Comparison of ENCODE assay signal across 9 cellular contexts in the genomic region with DNA sequence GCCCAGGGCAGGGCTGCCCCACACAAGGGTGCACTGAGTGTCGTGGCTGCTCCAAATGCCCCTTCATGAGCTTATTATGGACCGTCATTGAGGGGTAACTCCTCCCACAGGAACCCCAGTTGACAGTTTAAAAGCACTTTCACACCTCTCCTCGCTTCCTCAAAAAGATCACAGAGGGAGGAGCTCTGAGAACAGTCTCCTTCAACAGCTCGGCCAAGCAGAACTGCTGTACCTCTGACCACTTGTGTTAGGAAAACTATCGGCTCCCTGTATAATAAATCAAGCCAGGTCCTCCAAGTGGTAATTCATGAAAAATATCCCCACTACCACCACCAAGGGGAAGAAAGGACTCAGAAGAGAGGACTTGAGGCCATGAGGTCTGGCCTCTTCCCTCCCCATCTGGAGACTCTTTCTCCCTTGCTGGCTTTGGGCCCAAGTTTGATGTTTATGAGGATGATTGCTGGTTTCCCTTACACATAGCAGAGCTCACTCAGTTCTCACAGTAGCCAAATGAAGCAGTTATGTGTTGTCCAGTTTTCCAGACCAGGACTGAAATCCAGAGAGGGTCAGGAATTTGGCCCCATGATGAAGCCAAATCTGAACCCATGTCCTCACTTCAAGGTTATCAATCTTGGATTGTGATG. TPM values are rescaled to one million over a fixed set of nuclear protein-coding genes. Genes with fewer than 3 reads are reported as not detected.
DNase-seq lines count a peak whose midpoint lies in the region; ATAC-seq, FAIRE-seq and TF ChIP-seq lines count a peak whose summit lies in the region.
"Had no signal": no experiment of that assay in that cellular context is flagged by ENCODE, and none has a peak within 500 bp of the region (broad histone marks: within the 10 kb centered on the region; RNA-seq: fewer than 3 reads in every experiment).

No MANE protein-coding gene starts in this region.

- FAIRE-seq in H54 (lab: Jason Lieb, UNC), result no peak

- intact Hi-C loops in esophagus muscularis mucosa (cut with DNase I) (no loop called here), sciatic nerve (cut with DNase I) (no loop called here)

- H3K27ac ChIP-seq in esophagus muscularis mucosa (replicated peaks in 1 of 4), result peak overlapping the region; percentile 50 to 70 (median 65)

- no peak for TF ChIP-seq CTCF in GM12865 (IDR thresholded peaks at IDR 0.05; ENCODE audit: insufficient read depth, low read depth, low read length, missing control alignments)
- TF ChIP-seq CTCF in esophagus muscularis mucosa (IDR thresholded peaks at IDR 0.05), result no peak

- H3K4me3 ChIP-seq in GM12865 (ENCODE audit: low read depth, low read length) (no peak overlapping the region), esophagus muscularis mucosa (no peak overlapping the region)

- peak; percentile 61 for DNase-seq in GM12865 (ENCODE audit: low read depth)
- DNase-seq in esophagus muscularis mucosa (ENCODE audit: extremely low spot score), result no peak
- DNase-seq in sciatic nerve (ENCODE audit: low spot score), result no peak
- no peak for DNase-seq in H54 (ENCODE audit: insufficient read length, low spot score)
- no peak for DNase-seq in NCI-H2029 treated with DMSO at 0.1 percent for 48 hours (lab: John Stamatoyannopoulos, UW)
- DNase-seq in epidermal melanocyte (ENCODE audit: insufficient read length, low spot score), result no peak

- H3K4me1 ChIP-seq in esophagus muscularis mucosa, result peaks cover 18 to 57% (median 39%) of the 10 kb centered on the region in 4 donors

- no peaks in the 10 kb centered on the region for H3K27me3 ChIP-seq in esophagus muscularis mucosa

- peak; percentile 57 for ATAC-seq in HG03354 (IDR thresholded peaks at IDR 0.05; ENCODE audit: poor library complexity, severe bottlenecking, unreplicated experiment)
- ATAC-seq in sciatic nerve, result peak; percentile 68
- ATAC-seq in HG03432 (IDR thresholded peaks at IDR 0.05; ENCODE audit: unreplicated experiment), result no peak

- WGBS in esophagus muscularis mucosa, result 21% methylated on average over 3 of the region's 5 CpGs

- peaks cover 39 to 97% (median 81%) of the 10 kb centered on the region in 4 donors for H3K36me3 ChIP-seq in esophagus muscularis mucosa

- no peaks in the 10 kb centered on the region for H3K9me3 ChIP-seq in esophagus muscularis mucosa

- TF ChIP-seq POLR2A in esophagus muscularis mucosa (IDR thresholded peaks at IDR 0.05; ENCODE audit: low read depth), result no peak
- no peak for TF ChIP-seq POLR2A in H54 (IDR thresholded peaks at IDR 0.05; ENCODE audit: low read depth, low read length)

- no peak for TF ChIP-seq EP300 in esophagus muscularis mucosa (IDR thresholded peaks at IDR 0.05)

RNA-seq across cellular contexts. Expression of a gene that starts 8.7 kb away (rescaled TPM):
- total RNA-seq in esophagus muscularis mucosa (10 to 100 TPM; 54.0 to 78.5 (median 63.5) TPM), sciatic nerve (52.6 TPM)

RNA-seq across cellular contexts. Expression of a gene that starts 14.9 kb away (rescaled TPM):
- total RNA-seq in esophagus muscularis mucosa (10 to 100 TPM; 30.0 to 41.9 (median 33.7) TPM), sciatic nerve (19.7 TPM)

RNA-seq across cellular contexts. Expression of a gene that starts 15.1 kb away (rescaled TPM):
- 1 to 10 TPM; 2.1 to 5.4 (median 4.0) TPM for total RNA-seq in esophagus muscularis mucosa
- total RNA-seq in sciatic nerve, result 3.8 TPM

RNA-seq across cellular contexts. Expression of a gene that starts 15.2 kb away (rescaled TPM):
- 1 to 10 TPM in 3 of 4 donors, under 1 TPM in 1; 0.46 to 3.1 (median 1.8) TPM for total RNA-seq in esophagus muscularis mucosa
- 0.89 TPM for total RNA-seq in sciatic nerve
- total RNA-seq: activated CD8-positive, alpha-beta memory T cell treated with anti-CD3 and anti-CD28 coated beads for 36 hours had no signal

RNA-seq across cellular contexts. Expression of a gene that starts 29.8 kb away (rescaled TPM):
- total RNA-seq in esophagus muscularis mucosa (1 to 10 TPM in 1 of 4 donors, under 1 TPM in 2, not detected in 1; 0.83 to 2.7 (median 0.91) TPM), sciatic nerve (0.80 TPM)
